Comparison of ENCODE assay signal across 15 cellular contexts in genomic region chr17:66381701-66382362, GRCh38.
"Had no signal": no experiment of that assay in that cellular context is flagged by ENCODE, and none has a peak within 500 bp of the region (broad histone marks: within the 10 kb centered on the region; RNA-seq: fewer than 3 reads in every experiment).

No MANE protein-coding gene starts in this region.

- H3K4me1 Mint-ChIP-seq: activated B cell treated with CpG ODN at 0.5 μM for 24 hours; stimulated activated memory B cell treated with anti-CD40 and anti-IgM and Interleukin-4, amounts not matched to agents 10 μg/mL and 1 μg/mL and 100 μg/mL, for 72 hours had no signal

- H3K27me3 Mint-ChIP-seq: activated naive CD4-positive, alpha-beta T cell treated with anti-CD3 and anti-CD28 coated beads, Interleukin-2, amount 10 ng/mL, durations not matched to agents 7 days and 5 days; brain had no signal

- H3K27ac Mint-ChIP-seq: activated B cell treated with CpG ODN at 0.5 μM for 24 hours; activated naive CD4-positive, alpha-beta T cell treated with anti-CD3 and anti-CD28 coated beads, Interleukin-2, amount 10 ng/mL, durations not matched to agents 7 days and 5 days; stimulated activated memory B cell treated with anti-CD40 and anti-IgM and Interleukin-4, amounts not matched to agents 10 μg/mL and 1 μg/mL and 100 μg/mL, for 72 hours; T-helper 2 cell treated with Interferon-gamma antibody and Interleukin-4, amounts not matched to agents 5 μg/mL and 100 μg/mL, for 36 hours had no signal

- DNase-seq: activated B cell treated with CpG ODN at 0.5 μM for 24 hours; activated naive CD4-positive, alpha-beta T cell treated with anti-CD3 and anti-CD28 coated beads, Interleukin-2, amount 10 ng/mL, durations not matched to agents 7 days and 5 days; amygdala; central memory CD4-positive, alpha-beta T cell; cortex of kidney; effector CD8-positive, alpha-beta T cell; esophagus squamous epithelium; heart right ventricle; lower lobe of right lung; substantia nigra; transverse colon had no signal

- H3K9me3 Mint-ChIP-seq: activated B cell treated with CpG ODN at 0.5 μM for 24 hours; activated naive CD4-positive, alpha-beta T cell treated with anti-CD3 and anti-CD28 coated beads, Interleukin-2, amount 10 ng/mL, durations not matched to agents 7 days and 5 days; neural crest cell; T-helper 2 cell treated with Interferon-gamma antibody and Interleukin-4, amounts not matched to agents 5 μg/mL and 100 μg/mL, for 36 hours had no signal

- H3K36me3 Mint-ChIP-seq: stimulated activated memory B cell treated with anti-CD40 and anti-IgM and Interleukin-4, amounts not matched to agents 10 μg/mL and 1 μg/mL and 100 μg/mL, for 72 hours had no signal

- H3K4me3 Mint-ChIP-seq: activated B cell treated with CpG ODN at 0.5 μM for 24 hours; activated naive CD4-positive, alpha-beta T cell treated with anti-CD3 and anti-CD28 coated beads, Interleukin-2, amount 10 ng/mL, durations not matched to agents 7 days and 5 days; neural crest cell; stimulated activated memory B cell treated with anti-CD40 and anti-IgM and Interleukin-4, amounts not matched to agents 10 μg/mL and 1 μg/mL and 100 μg/mL, for 72 hours; T-helper 2 cell treated with Interferon-gamma antibody and Interleukin-4, amounts not matched to agents 5 μg/mL and 100 μg/mL, for 36 hours had no signal

- H3K4me3 ChIP-seq: esophagus squamous epithelium, heart right ventricle, lower lobe of right lung, transverse colon had no signal

- ATAC-seq: heart right ventricle; lower lobe of right lung; stimulated activated memory B cell treated with anti-CD40 and anti-IgM and Interleukin-4, amounts not matched to agents 10 μg/mL and 1 μg/mL and 100 μg/mL, for 72 hours had no signal
